ENCODE assay signal across 10 cellular contexts in the genomic region with DNA sequence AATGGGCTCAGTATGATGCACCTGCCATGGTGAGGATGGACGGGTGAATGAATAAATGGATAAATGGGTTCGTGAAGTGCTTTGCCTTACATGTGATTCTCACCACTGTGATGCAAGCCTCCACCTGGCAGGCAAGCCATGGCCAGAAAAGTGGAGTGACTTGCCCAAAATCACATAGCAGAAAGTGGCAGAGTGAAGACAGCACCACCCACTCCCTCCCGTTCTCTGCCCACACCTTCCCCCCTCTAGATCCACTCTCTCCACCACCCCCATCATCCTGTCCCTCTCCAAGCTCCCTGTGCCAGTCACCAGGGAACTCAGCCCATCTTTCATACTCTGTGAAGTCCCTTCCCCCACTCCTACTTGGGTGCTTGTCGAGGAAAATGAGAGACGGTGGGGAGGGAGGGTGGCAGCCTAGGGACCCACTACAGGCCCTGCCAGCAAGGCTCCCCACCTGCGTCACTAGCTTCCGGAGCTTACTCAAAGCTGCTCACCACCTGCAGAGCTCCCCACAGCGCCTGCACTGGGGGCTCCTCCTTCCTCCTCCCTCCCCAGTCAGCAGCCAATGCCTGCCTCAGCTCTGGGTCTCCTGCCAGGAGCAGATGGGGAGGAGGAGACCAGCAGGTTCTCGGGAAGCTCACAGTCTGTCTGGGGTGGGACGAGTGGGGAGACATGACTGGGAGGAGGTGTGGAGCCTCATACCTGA.
DNase-seq lines count a peak whose midpoint lies in the region; ATAC-seq and TF ChIP-seq lines count a peak whose summit lies in the region.
"Had no signal": no experiment of that assay in that cellular context is flagged by ENCODE, and none has a peak within 500 bp of the region (broad histone marks: within the 10 kb centered on the region; RNA-seq: fewer than 3 reads in every experiment).

No MANE protein-coding gene starts in this region.

- H3K27ac Mint-ChIP-seq in central memory CD8-positive, alpha-beta T cell (ENCODE audit: low read depth) = peak overlapping the region; percentile 33

- H3K27me3 Mint-ChIP-seq in central memory CD8-positive, alpha-beta T cell = peaks cover 35% of the 10 kb centered on the region

- peaks cover 4% of the 10 kb centered on the region for H3K36me3 Mint-ChIP-seq in central memory CD8-positive, alpha-beta T cell (ENCODE audit: insufficient read depth)

- H3K4me3 ChIP-seq in lower leg skin (ENCODE audit: low read depth, poor library complexity, severe bottlenecking) = no peak overlapping the region

- DNase-seq in NCI-H2107 (lab: John Stamatoyannopoulos, UW) (peak; percentile 49), lower leg skin (ENCODE audit: low spot score in 2 of 2) (no peak), NOMO-1 (lab: John Stamatoyannopoulos, UW; ENCODE audit: unreplicated experiment in 2 of 2) (no peak)
- peak; percentile 69 for DNase-seq in activated CD4-positive, alpha-beta T cell treated with anti-CD3 and anti-CD28 coated beads for 48 hours
- DNase-seq in central memory CD8-positive, alpha-beta T cell (ENCODE audit: low spot score in 2 of 2) = peak; percentile 22 to 62
- peak; percentile 19 to 57 for DNase-seq in stimulated activated CD8-positive, alpha-beta memory T cell treated with anti-CD3 and anti-CD28 coated beads, Interleukin-7, amount 100 ng/mL, for 4 hours (ENCODE audit: low read depth in 2 of 2)
- DNase-seq: dermis blood vessel endothelial cell had no signal

- intact Hi-C loops in lower leg skin (cut with DNase I; ENCODE audit: low total_unique reads) = no loop called here

- peak; percentile 99 for ATAC-seq in central memory CD8-positive, alpha-beta T cell (replicated peaks; ENCODE audit: extremely low read depth, poor library complexity, severe bottlenecking)
- ATAC-seq in GM19463 (IDR thresholded peaks at IDR 0.05; ENCODE audit: unreplicated experiment) (no peak), HG03097 (IDR thresholded peaks at IDR 0.05; ENCODE audit: low FRiP score, unreplicated experiment) (no peak)
- ATAC-seq: Panc1 had no signal

- no peaks in the 10 kb centered on the region for H3K9me3 Mint-ChIP-seq in central memory CD8-positive, alpha-beta T cell

- WGBS in lower leg skin, 2 donors = 34% methylated on average over 10 of the region's 10 CpGs

- no peak overlapping the region for H3K4me3 Mint-ChIP-seq in central memory CD8-positive, alpha-beta T cell

- TF ChIP-seq POLR2A in lower leg skin (IDR thresholded peaks at IDR 0.05) = no peak

- TF ChIP-seq CTCF in lower leg skin (IDR thresholded peaks at IDR 0.05) = no peak

- H3K4me1 Mint-ChIP-seq in central memory CD8-positive, alpha-beta T cell = peaks cover 33% of the 10 kb centered on the region

Comparison
In these comparisons a context has a peak if more than half of its experiments do, and no peak if none do; other contexts are left out.
1. DNase-seq: peak in NCI-H2107 (single experiment), activated CD4-positive, alpha-beta T cell treated with anti-CD3 and anti-CD28 coated beads for 48 hours (single experiment), central memory CD8-positive, alpha-beta T cell (2 of 2) and stimulated activated CD8-positive, alpha-beta memory T cell treated with anti-CD3 and anti-CD28 coated beads, Interleukin-7, amount 100 ng/mL, for 4 hours (2 of 2); none in lower leg skin (0 of 2) and NOMO-1 (0 of 2).